25 cellular contexts compared by ENCODE assay signal in the genomic region with DNA sequence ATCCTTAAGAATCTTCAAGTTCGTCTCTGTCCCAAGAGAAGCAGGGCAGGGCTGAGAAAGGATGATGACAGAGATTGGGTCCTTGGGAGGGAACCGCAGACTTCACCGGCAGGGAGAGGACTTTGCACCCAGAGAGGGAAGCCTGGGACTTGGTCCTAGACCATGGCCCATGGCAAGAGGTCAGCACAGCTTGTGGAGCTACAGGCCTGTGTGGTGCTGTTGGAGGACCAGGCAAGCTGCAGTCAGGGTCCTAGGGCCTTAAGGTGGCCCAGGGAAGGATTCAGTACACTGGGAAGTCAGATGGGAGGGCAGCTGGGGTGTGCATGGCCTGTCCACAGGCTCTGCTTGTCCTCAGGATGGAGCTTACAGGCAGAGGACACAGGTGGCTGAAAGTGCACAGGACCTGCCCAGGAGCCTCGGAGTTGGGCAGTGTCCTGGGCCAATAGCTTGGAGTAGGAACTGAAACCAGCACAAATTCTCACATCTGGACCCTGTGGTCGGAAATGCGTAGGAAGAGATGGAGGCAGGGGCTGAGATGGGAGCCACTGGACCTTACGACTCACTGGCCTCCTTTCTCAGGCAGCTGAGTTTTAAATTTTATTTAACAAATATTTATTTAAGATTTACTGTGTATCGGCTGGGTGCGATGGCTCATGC. TPM values are rescaled to one million over a fixed set of nuclear protein-coding genes. Genes with fewer than 3 reads are reported as not detected.
DNase-seq lines count a peak whose midpoint lies in the region; ATAC-seq, FAIRE-seq and TF ChIP-seq lines count a peak whose summit lies in the region.
"Had no signal": no experiment of that assay in that cellular context is flagged by ENCODE, and none has a peak within 500 bp of the region (broad histone marks: within the 10 kb centered on the region; RNA-seq: fewer than 3 reads in every experiment).

No MANE protein-coding gene starts in this region.

- H3K27me3 ChIP-seq in BLaER1 treated with 17β-estradiol and CSF1 and Interleukin-3, amounts not matched to agents 10 nM and 100 nM: no peaks in the 10 kb centered on the region
- H3K27me3 ChIP-seq in IMR-90 (ENCODE audit: control insufficient read depth, insufficient read depth, low read length): peaks cover 11% of the 10 kb centered on the region
- H3K27me3 ChIP-seq in K562 (ENCODE audit: control insufficient read depth in 2 of 2, insufficient read depth in 2 of 2, low read length in 2 of 2): peaks cover 26 to 32% of the 10 kb centered on the region in 2 experiments; a peak in 4 of 5 replicates

- H3K27ac ChIP-seq in BLaER1 treated with 17β-estradiol and CSF1 and Interleukin-3, amounts not matched to agents 10 nM and 100 nM: peak overlapping the region in 5 of 11 experiments; percentile 3 to 44 (median 26); a peak in 5 of 22 replicates
- H3K27ac ChIP-seq in IMR-90 (ENCODE audit: insufficient read depth, low read length) (no peak overlapping the region), K562 (ENCODE audit: extremely low read depth, low read depth, low read length) (no peak overlapping the region)
- H3K27ac ChIP-seq: GM23248, RWPE1, SK-N-MC had no signal

- H3K4me2 ChIP-seq in BLaER1 treated with 17β-estradiol and CSF1 and Interleukin-3, amounts not matched to agents 10 nM and 100 nM: peak overlapping the region; percentile 4 to 67 (median 56); a peak in 20 of 22 replicates
- H3K4me2 ChIP-seq in IMR-90 (ENCODE audit: low read depth, low read length) (no peak overlapping the region), K562 (ENCODE audit: insufficient read depth, low read length) (no peak overlapping the region)

- H3K23ac ChIP-seq in IMR-90 (ENCODE audit: low read depth, low read length): no peak overlapping the region

- no peaks in the 10 kb centered on the region for H3K9me3 Mint-ChIP-seq in neural crest cell
- no peaks in the 10 kb centered on the region for H3K9me3 Mint-ChIP-seq in stimulated activated effector memory CD8-positive, alpha-beta T cell treated with anti-CD3 and anti-CD28 coated beads, Interleukin-12 subunit alpha, Interleukin-12 subunit beta, amount 100 ng/mL, for 72 hours

- H4K91ac ChIP-seq in IMR-90 (ENCODE audit: insufficient read depth, low read depth, low read length): no peak overlapping the region

- H3K18ac ChIP-seq in IMR-90 (ENCODE audit: low read depth, low read length): no peak overlapping the region

- no peak for TF ChIP-seq RAD21 in IMR-90 (IDR thresholded peaks at IDR 0.05; ENCODE audit: low read length)
- TF ChIP-seq RAD21 in K562 (CRISPR knock-in tag; conservative IDR thresholded peaks at IDR 0.05 in 1 of 2, IDR thresholded peaks at IDR 0.05 in 1 of 2): no peak

- H3K79me2 ChIP-seq in K562 (ENCODE audit: control insufficient read depth, insufficient read depth, low read length): no peaks in the 10 kb centered on the region

- CTCF ChIA-PET in IMR-90 (lab: Yijun Ruan, JAX) (interaction anchor here (1.0 kb wide), 1 partner anchor 10 kb away, joined by 3 read pairs; no protein-coding TSS in a partner anchor), K562 (lab: Yijun Ruan, JAX; ENCODE audit: low intra/inter-chr PET ratio) (no interaction called here)

- POLR2A ChIA-PET in IMR-90 (lab: Charles Lee; ENCODE audit: unreplicated experiment) (no interaction called here), K562 (lab: Yijun Ruan, JAX) (interaction anchor here (1.1 to 1.2 kb wide), 2 partner anchors 10 to 64 kb away, joined by 3 to 4 read pairs; no protein-coding TSS in a partner anchor)

- intact Hi-C loops in IMR-90 (cut with micrococcal nuclease): no loop called here
- intact Hi-C loops in K562 (cut with micrococcal nuclease): no loop called here

- 71% methylated on average over 4 of the region's 9 CpGs; no CpG with 5 or more reads in 1 of the 2 experiments for WGBS in IMR-90 (ENCODE audit: extremely low coverage in 2 of 2, insufficient read length in 1 of 2), 2 experiments
- 1% methylated on average over 9 of the region's 9 CpGs for WGBS in K562 (ENCODE audit: insufficient coverage, low coverage, missing lambda C conversion rate)

- no peak overlapping the region for H3K4me3 ChIP-seq in BLaER1 treated with 17β-estradiol and CSF1 and Interleukin-3, amounts not matched to agents 10 nM and 100 nM
- H3K4me3 ChIP-seq in IMR-90 (ENCODE audit: insufficient read depth, low read depth, low read length): no peak overlapping the region
- H3K4me3 ChIP-seq in K562: no peak overlapping the region
- H3K4me3 ChIP-seq: GM23248, SK-N-MC had no signal

- no peak overlapping the region for H3K9ac ChIP-seq in BLaER1 treated with 17β-estradiol and CSF1 and Interleukin-3, amounts not matched to agents 10 nM and 100 nM
- H3K9ac ChIP-seq in IMR-90 (ENCODE audit: low read depth, low read length) (no peak overlapping the region), K562 (ENCODE audit: insufficient read depth in 1 of 2, low read depth in 2 of 2, low read length in 2 of 2) (peak overlapping the region in 1 of 2 experiments; percentile 52; a peak in 2 of 4 replicates)
- H3K9ac ChIP-seq: GM23248 had no signal

- no peaks in the 10 kb centered on the region for H3K36me3 ChIP-seq in BLaER1 treated with 17β-estradiol and CSF1 and Interleukin-3, amounts not matched to agents 10 nM and 100 nM
- no peaks in the 10 kb centered on the region for H3K36me3 ChIP-seq in IMR-90 (ENCODE audit: control insufficient read depth, insufficient read depth, low read length)
- H3K36me3 ChIP-seq in K562 (ENCODE audit: control insufficient read depth, insufficient read depth, low read length): no peaks in the 10 kb centered on the region

- TF ChIP-seq EP300 in K562 (IDR thresholded peaks at IDR 0.05; ENCODE audit: low read length): no peak

- H3K4me1 ChIP-seq in BLaER1 treated with 17β-estradiol and CSF1 and Interleukin-3, amounts not matched to agents 10 nM and 100 nM: peaks cover 36 to 57% (median 43%) of the 10 kb centered on the region in 10 experiments
- H3K4me1 ChIP-seq in IMR-90 (ENCODE audit: control insufficient read depth, insufficient read depth, low read length) (no peaks in the 10 kb centered on the region), K562 (replicated peaks in 1 of 2; ENCODE audit: control insufficient read depth in 2 of 2, insufficient read depth in 2 of 2, low read length in 2 of 2) (no peaks in the 10 kb centered on the region)

- no peak for FAIRE-seq in K562 (lab: Jason Lieb, UNC)
- FAIRE-seq: A204.1 had no signal

- no peak overlapping the region for H2AK5ac ChIP-seq in IMR-90 (ENCODE audit: low read depth, low read length)

- H2BK120ac ChIP-seq in IMR-90 (ENCODE audit: low read depth, low read length): no peak overlapping the region

- ATAC-seq in IMR-90 (ENCODE audit: low read depth): no peak
- peak; percentile 36; the same call in 1 of the 3 replicates for ATAC-seq in K562
- ATAC-seq in stimulated activated effector memory CD8-positive, alpha-beta T cell treated with anti-CD3 and anti-CD28 coated beads, Interleukin-12 subunit alpha, Interleukin-12 subunit beta, amount 100 ng/mL, for 72 hours: no peak
- ATAC-seq in GM18502 (IDR thresholded peaks at IDR 0.05; ENCODE audit: poor library complexity, unreplicated experiment): no peak
- ATAC-seq: PC-3 had no signal

- dilution Hi-C loops in IMR-90 (cut with HindIII; ENCODE audit: low sequenced_read_pairs, unreplicated experiment): no loop called here

- H4K5ac ChIP-seq in IMR-90 (ENCODE audit: low read depth, low read length): no peak overlapping the region

- no peaks in the 10 kb centered on the region for H4K20me1 ChIP-seq in BLaER1 treated with 17β-estradiol and CSF1 and Interleukin-3, amounts not matched to agents 10 nM and 100 nM
- H4K20me1 ChIP-seq in IMR-90 (ENCODE audit: insufficient read depth, low read length) (no peaks in the 10 kb centered on the region), K562 (replicated peaks; ENCODE audit: control insufficient read depth, insufficient read depth, low read length) (no peaks in the 10 kb centered on the region)

- H3K36me3 Mint-ChIP-seq in neural crest cell (ENCODE audit: low read depth): no peaks in the 10 kb centered on the region
- H3K36me3 Mint-ChIP-seq in stimulated activated effector memory CD8-positive, alpha-beta T cell treated with anti-CD3 and anti-CD28 coated beads, Interleukin-12 subunit alpha, Interleukin-12 subunit beta, amount 100 ng/mL, for 72 hours: no peaks in the 10 kb centered on the region

- BruUV-seq in IMR-90 (replicated peaks; lab: Mats Ljungman, UMichigan): no TSS peak
- BruUV-seq in K562 (replicated peaks; lab: Mats Ljungman, UMichigan): no TSS peak

- H4K8ac ChIP-seq in IMR-90 (ENCODE audit: low read depth in 2 of 2, low read length in 2 of 2): no peak overlapping the region

- H3K4me3 Mint-ChIP-seq in neural crest cell: no peak overlapping the region
- no peak overlapping the region for H3K4me3 Mint-ChIP-seq in stimulated activated effector memory CD8-positive, alpha-beta T cell treated with anti-CD3 and anti-CD28 coated beads, Interleukin-12 subunit alpha, Interleukin-12 subunit beta, amount 100 ng/mL, for 72 hours
- H3K4me3 Mint-ChIP-seq: B cell; CD4-positive, alpha-beta T cell; H9 had no signal

- H3K4ac ChIP-seq in IMR-90 (ENCODE audit: low read depth, low read length): no peak overlapping the region

- H3K14ac ChIP-seq in IMR-90 (replicated peaks; ENCODE audit: low read depth, low read length): no peak overlapping the region

- H3K9me1 ChIP-seq in IMR-90 (ENCODE audit: insufficient read depth, low read length) (peaks cover 5% of the 10 kb centered on the region; the same call in 1 of the 2 replicates), K562 (ENCODE audit: control insufficient read depth, insufficient read depth, low read length) (no peaks in the 10 kb centered on the region)

- H2AFZ ChIP-seq in IMR-90 (replicated peaks; ENCODE audit: low read length, poor library complexity) (peak overlapping the region; percentile 63), K562 (ENCODE audit: low read depth, low read length) (no peak overlapping the region)
- H2AFZ ChIP-seq: GM23248 had no signal

- H2BK20ac ChIP-seq in IMR-90 (ENCODE audit: low read depth, low read length): no peak overlapping the region

- in situ Hi-C loops in IMR-90 (cut with MboI; ENCODE audit: low sequenced_read_pairs): loop anchor here (5.0 kb wide), 1 partner anchor 36 kb away; no protein-coding TSS in a partner anchor
- in situ Hi-C loops in K562 (cut with MboI): no loop called here

- no peak for TF ChIP-seq POLR2A in IMR-90 (IDR thresholded peaks at IDR 0.05; ENCODE audit: low read depth, low read length)
- no peak for TF ChIP-seq POLR2A in K562 (conservative IDR thresholded peaks at IDR 0.05)

- DNase-seq in IMR-90 (no peak), K562 (ENCODE audit: extremely low read depth in 1 of 4, low spot score in 3 of 4) (no peak), neural crest cell (ENCODE audit: low read depth, low spot score) (no peak), HuH-7 (ENCODE audit: low spot score) (no peak)
- DNase-seq in stimulated activated effector memory CD8-positive, alpha-beta T cell treated with anti-CD3 and anti-CD28 coated beads, Interleukin-12 subunit alpha, Interleukin-12 subunit beta, amount 100 ng/mL, for 72 hours (ENCODE audit: low spot score in 2 of 2): no peak
- DNase-seq in effector CD8-positive, alpha-beta T cell (lab: John Stamatoyannopoulos, UW): no peak
- DNase-seq: CD4-positive, alpha-beta T cell; COR-L47; DMS79; GM23248; H9; KG1; NCI-H1417; NCI-H1694 treated with DMSO at 0.1 percent for 48 hours; NCI-H2081 treated with DMSO at 0.1 percent for 48 hours; NCI-H2171 treated with DMSO at 0.1 percent for 48 hours; NCI-H526; PC-3; SHP77 treated with DMSO at 0.1 percent for 48 hours had no signal

- no peaks in the 10 kb centered on the region for H3K4me1 Mint-ChIP-seq in neural crest cell
- no peaks in the 10 kb centered on the region for H3K4me1 Mint-ChIP-seq in stimulated activated effector memory CD8-positive, alpha-beta T cell treated with anti-CD3 and anti-CD28 coated beads, Interleukin-12 subunit alpha, Interleukin-12 subunit beta, amount 100 ng/mL, for 72 hours

- no peak overlapping the region for H2BK5ac ChIP-seq in IMR-90 (ENCODE audit: low read depth, low read length, poor library complexity, severe bottlenecking)

- H3K27me3 Mint-ChIP-seq in neural crest cell (ENCODE audit: low read depth): no peaks in the 10 kb centered on the region

- H3K9me3 ChIP-seq in BLaER1 treated with 17β-estradiol and CSF1 and Interleukin-3, amounts not matched to agents 10 nM and 100 nM (replicated peaks in 1 of 11): peaks cover 4 to 19% (median 6%) of the 10 kb centered on the region in 11 experiments
- H3K9me3 ChIP-seq in IMR-90 (ENCODE audit: control insufficient read depth, insufficient read depth, low read length): peaks cover 5% of the 10 kb centered on the region
- no peaks in the 10 kb centered on the region for H3K9me3 ChIP-seq in K562 (replicated peaks; ENCODE audit: control insufficient read depth, insufficient read depth, low read depth, low read length)

- peak overlapping the region; percentile 55 for H3K27ac Mint-ChIP-seq in neural crest cell (ENCODE audit: unreplicated experiment)
- H3K27ac Mint-ChIP-seq in stimulated activated effector memory CD8-positive, alpha-beta T cell treated with anti-CD3 and anti-CD28 coated beads, Interleukin-12 subunit alpha, Interleukin-12 subunit beta, amount 100 ng/mL, for 72 hours: no peak overlapping the region
- H3K27ac Mint-ChIP-seq: B cell; CD4-positive, alpha-beta T cell; H9 had no signal

- H3K79me1 ChIP-seq in IMR-90 (ENCODE audit: low read depth in 1 of 2, low read length in 2 of 2): no peaks in the 10 kb centered on the region

- H2AK9ac ChIP-seq in IMR-90 (replicated peaks; ENCODE audit: low read depth, low read length, poor library complexity): no peak overlapping the region

- TF ChIP-seq CTCF in IMR-90 (conservative IDR thresholded peaks at IDR 0.05; ENCODE audit: low read depth, low read length) (no peak), K562 (IDR thresholded peaks at IDR 0.05 in 2 of 3, conservative IDR thresholded peaks at IDR 0.05 in 1 of 3; ENCODE audit: insufficient read depth in 2 of 3, low read depth in 1 of 3, low read length in 3 of 3) (no peak), neural crest cell (conservative IDR thresholded peaks at IDR 0.05) (no peak)

- H3K56ac ChIP-seq in IMR-90 (ENCODE audit: extremely low read depth, insufficient read depth, low read length): no peak overlapping the region

- no peak overlapping the region for H2BK15ac ChIP-seq in IMR-90 (ENCODE audit: low read depth, low read length)

RNA-seq across cellular contexts. Expression of a gene that starts 56.4 kb away (rescaled TPM):
- total RNA-seq in IMR-90 (2012; rRNA removed): 0.72 and 1.1 TPM in 2 replicates
- polyA plus RNA-seq in IMR-90 (2012; rRNA removed): 9.5 and 11.1 TPM in 2 replicates
- polyA plus RNA-seq in IMR-90 (2012; cell fraction: cytosol; rRNA removed): 12.0 and 13.9 TPM in 2 replicates
- polyA plus RNA-seq in IMR-90 (2012; cell fraction: nucleus; rRNA removed; ENCODE audit: low replicate concordance): 26.5 and 34.3 TPM in 2 replicates
- 0.23 TPM in 1 of 2 replicates, not detected in the other for total RNA-seq in K562 (2011; cell fraction: chromatin; rRNA removed; ENCODE audit: low replicate concordance)
- total RNA-seq in K562 (2011; cell fraction: nucleolus; rRNA removed): not detected in 2 replicates
- total RNA-seq in K562 (2011; cell fraction: nucleoplasm; rRNA removed): not detected in 2 replicates
- not detected in 2 replicates for total RNA-seq in K562 (2014; rRNA removed)
- not detected in 2 replicates for total RNA-seq in K562 (2014; rRNA removed; fragmentation: Illumina TruSeq; extraction: Trizol)
- not detected in 2 replicates for total RNA-seq in K562 (2015; rRNA removed; fragmentation: Illumina TruSeq; extraction: Trizol)
- total RNA-seq in K562 (2021): 0.11 and 0.13 TPM in 2 replicates
- polyA plus RNA-seq in K562 (2011; rRNA removed): not detected in 2 replicates
- polyA plus RNA-seq in K562 (2011; cell fraction: cytosol; rRNA removed): 0.03 TPM in 1 of 2 replicates, not detected in the other
- polyA plus RNA-seq in K562 (2011; cell fraction: nucleus; rRNA removed): 0.07 TPM in 1 of 2 replicates, not detected in the other
- polyA plus RNA-seq in K562 (2012): 0.17 and 0.21 TPM in 2 replicates
- 0.07 and 0.09 TPM in 2 replicates for polyA plus RNA-seq in K562 (2014; fragmentation: Illumina TruSeq; extraction: Trizol)
- polyA plus RNA-seq in K562 (2014; fragmentation: Nextera tagmentation; extraction: Ambion mirVana): under 1 TPM in 1 of 2 experiments, not detected in 1; 0.04 TPM
- polyA plus RNA-seq in K562 (2014; rRNA removed): 0.03 and 0.05 TPM in 2 replicates
- not detected in 2 replicates for polyA minus RNA-seq in K562 (2011; rRNA and poly(A)+ RNA removed)
- polyA minus RNA-seq in K562 (2011; cell fraction: cytosol; rRNA and poly(A)+ RNA removed): not detected in 2 replicates
- not detected in 2 replicates for polyA minus RNA-seq in K562 (2011; cell fraction: nucleus; rRNA and poly(A)+ RNA removed)
- total RNA-seq in neural crest cell: 40.3 and 41.8 TPM in 2 replicates
- total RNA-seq: CD4-positive, alpha-beta T cell had no signal

Comparison
In these comparisons a context has a peak if more than half of its experiments do, and no peak if none do; other contexts are left out.
1. H3K4me2 ChIP-seq: peak in BLaER1 treated with 17β-estradiol and CSF1 and Interleukin-3, amounts not matched to agents 10 nM and 100 nM (11 of 11); none in IMR-90 (single experiment) and K562 (single experiment).
2. RNA of a gene that starts 56.4 kb away (total RNA-seq): 40.3 to 41.8 TPM in neural crest cell; 0.72 to 1.1 TPM in IMR-90 and 0.11 to 0.23 TPM in K562; every median in the first group is over 10 times any median in the second.